ENCODE assay signal across 8 cellular contexts in genomic region chr2:42359894-42360483, GRCh38. TPM values are rescaled to one million over a fixed set of nuclear protein-coding genes. Genes with fewer than 3 reads are reported as not detected.
DNase-seq lines count a peak whose midpoint lies in the region; ATAC-seq and TF ChIP-seq lines count a peak whose summit lies in the region.

No MANE protein-coding gene starts in this region.

- H3K4me1 ChIP-seq in foreskin keratinocyte (peaks cover 11% of the 10 kb centered on the region), skeletal muscle satellite cell (ENCODE audit: control insufficient read depth, insufficient read depth, low read length) (peaks cover 14% of the 10 kb centered on the region)

- H3K9me3 ChIP-seq in skeletal muscle satellite cell (replicated peaks; ENCODE audit: low read length) = no peaks in the 10 kb centered on the region

- H3K4me2 ChIP-seq in skeletal muscle satellite cell (ENCODE audit: low read length) = peak overlapping the region; percentile 90

- H3K4me3 ChIP-seq in skeletal muscle satellite cell (ENCODE audit: low read length) = peak overlapping the region; percentile 92

- CTCF ChIA-PET in WTC11 (lab: Charles Lee) = interaction anchor here (0.7 to 1.0 kb wide), 2 partner anchors 97 to 490 kb away, joined by 3 to 4 read pairs; no protein-coding TSS in a partner anchor

- H3K27ac ChIP-seq in foreskin keratinocyte = peak overlapping the region; percentile 95

- H3K4me1 Mint-ChIP-seq in WTC11 = peaks cover 24% of the 10 kb centered on the region

- DNase-seq in AML-193 (lab: John Stamatoyannopoulos, UW) (peak; percentile 61 to 62), HT-29 (ENCODE audit: low spot score) (peak; percentile 32), WTC11 (ENCODE audit: low spot score) (no peak), foreskin keratinocyte (no peak), nucleus accumbens (lab: John Stamatoyannopoulos, UW) (no peak)
- no peak for DNase-seq in stimulated activated CD4-positive, alpha-beta T cell treated with anti-CD3 and anti-CD28 coated beads, Interleukin-12 subunit alpha, Interleukin-12 subunit beta, amount 100 ng/mL, for 4 hours
- no peak for DNase-seq in stimulated activated naive CD4-positive, alpha-beta T cell treated with Interleukin-2 at 50 U/mL for 16 hours (lab: John Stamatoyannopoulos, UW)

- TF ChIP-seq CTCF in WTC11 (IDR thresholded peaks at IDR 0.05) = no peak
- TF ChIP-seq CTCF in foreskin keratinocyte (conservative IDR thresholded peaks at IDR 0.05) = no peak

- no peaks in the 10 kb centered on the region for H3K9me3 Mint-ChIP-seq in WTC11

- H3K4me3 Mint-ChIP-seq in WTC11 = peak overlapping the region; percentile 93

- H3K27me3 ChIP-seq in foreskin keratinocyte (no peaks in the 10 kb centered on the region), skeletal muscle satellite cell (ENCODE audit: control insufficient read depth, insufficient read depth, low read length) (peaks cover 5% of the 10 kb centered on the region)

- H3K27ac Mint-ChIP-seq in WTC11 = peak overlapping the region; percentile 91

- no peaks in the 10 kb centered on the region for H3K36me3 ChIP-seq in skeletal muscle satellite cell (ENCODE audit: insufficient read depth, low read length)

- H3K36me3 Mint-ChIP-seq in WTC11 = no peaks in the 10 kb centered on the region

- POLR2A ChIA-PET in WTC11 (lab: Charles Lee) = interaction anchor here (0.5 to 0.6 kb wide), 2 partner anchors 64 to 457 kb away, joined by 3 to 5 read pairs; no protein-coding TSS in a partner anchor

- peak overlapping the region; percentile 99 for H3K9ac ChIP-seq in skeletal muscle satellite cell (ENCODE audit: low read depth, low read length)

- no peaks in the 10 kb centered on the region for H3K27me3 Mint-ChIP-seq in WTC11 (ENCODE audit: low read depth)

- ATAC-seq in WTC11 = no peak
- no peak for ATAC-seq in foreskin keratinocyte

TF ChIP-seq in WTC11, 78 proteins besides CTCF, POLR2A, EP300 and RAD21:
- no peak for TF ChIP-seq IRF2 (CRISPR knock-in tag; IDR thresholded peaks at IDR 0.05; ENCODE audit: borderline replicate concordance, low read depth)
- 0 out of 2 replicates have a peak, but pooled peaks have one; percentile 1 for TF ChIP-seq GABPB1 (CRISPR knock-in tag; IDR thresholded peaks at IDR 0.05)

RNA-seq across cellular contexts. Expression of gene COX7A2L, which starts 1.0 kb away (rescaled TPM):
- total RNA-seq in HT-29 (2014; rRNA removed; shearing (Covaris generic)) = 89.7 and 93.1 TPM in 2 replicates
- total RNA-seq in WTC11 (2021) = 99.5 to 114 TPM (median 108 TPM) in 3 replicates
- 107 and 119 TPM in 2 replicates for total RNA-seq in foreskin keratinocyte
- polyA plus RNA-seq in foreskin keratinocyte = 116 and 118 TPM in 2 replicates
- total RNA-seq in skeletal muscle satellite cell (2012; rRNA removed) = 238 and 255 TPM in 2 replicates

Comparison
In these comparisons a context has a peak if more than half of its experiments do, and no peak if none do; other contexts are left out.
1. DNase-seq: peak in AML-193 (2 of 2) and HT-29 (single experiment); none in WTC11 (single experiment), foreskin keratinocyte (0 of 2), nucleus accumbens (0 of 56), stimulated activated CD4-positive, alpha-beta T cell treated with anti-CD3 and anti-CD28 coated beads, Interleukin-12 subunit alpha, Interleukin-12 subunit beta, amount 100 ng/mL, for 4 hours (single experiment) and stimulated activated naive CD4-positive, alpha-beta T cell treated with Interleukin-2 at 50 U/mL for 16 hours (single experiment).